Comparison of ENCODE assay signal across 1 cellular context in genomic region chr1:159937014-159937750, GRCh38.
TF ChIP-seq lines count a peak whose summit lies in the region.

No MANE protein-coding gene starts in this region.

TF ChIP-seq in HepG2, 621 proteins besides CTCF, POLR2A, EP300 and RAD21:
- TF ChIP-seq HNF1A (IDR thresholded peaks at IDR 0.05; ENCODE audit: low read depth) = no peak
- TF ChIP-seq HNF1A (CRISPR knock-in tag; IDR thresholded peaks at IDR 0.05; ENCODE audit: borderline replicate concordance) = no peak
- no peak for TF ChIP-seq ZNF660 (CRISPR knock-in tag; IDR thresholded peaks at IDR 0.05; ENCODE audit: borderline replicate concordance, low read depth)
- TF ChIP-seq ZBTB38 (CRISPR knock-in tag; IDR thresholded peaks at IDR 0.05) = no peak
